In genomic region chr9:5947912-5948311, GRCh38 we compare ENCODE assay signal across 15 cellular contexts. TPM values are rescaled to one million over a fixed set of nuclear protein-coding genes. Genes with fewer than 3 reads are reported as not detected.
DNase-seq lines count a peak whose midpoint lies in the region; ATAC-seq, FAIRE-seq and TF ChIP-seq lines count a peak whose summit lies in the region.
"Had no signal": no experiment of that assay in that cellular context is flagged by ENCODE, and none has a peak within 500 bp of the region (broad histone marks: within the 10 kb centered on the region; RNA-seq: fewer than 3 reads in every experiment).

No MANE protein-coding gene starts in this region.

- H4K20me1 ChIP-seq in Loucy (ENCODE audit: insufficient read depth, low read length, poor library complexity, severe bottlenecking), result peaks cover 21% of the 10 kb centered on the region

- ATAC-seq in activated T-helper 17 cell treated with anti-CD3 and anti-CD28 coated beads, Interleukin-2, amount 50 U/mL, for 72 hours (replicated peaks), result peak; percentile 52
- ATAC-seq in pancreas (peak; percentile 51 to 67 (median 58)), HG02884 (IDR thresholded peaks at IDR 0.05; ENCODE audit: unreplicated experiment) (no peak), GM21576 (IDR thresholded peaks at IDR 0.05; ENCODE audit: unreplicated experiment) (no peak), GM18870 (IDR thresholded peaks at IDR 0.05; ENCODE audit: unreplicated experiment) (no peak)
- ATAC-seq: naive thymus-derived CD8-positive, alpha-beta T cell had no signal

- H3K4me3 Mint-ChIP-seq in activated T-helper 17 cell treated with anti-CD3 and anti-CD28 coated beads, Interleukin-2, amount 50 U/mL, for 72 hours, result no peak overlapping the region
- H3K4me3 Mint-ChIP-seq: activated CD4-positive, alpha-beta T cell treated with anti-CD3 and anti-CD28 coated beads, Interleukin-2, amount 10 ng/mL, durations not matched to agents 7 days and 5 days had no signal

- intact Hi-C loops in pancreas (cut with DNase I), result no loop called here

- no peak for FAIRE-seq in pancreas (lab: Jason Lieb, UNC)
- FAIRE-seq: bronchial epithelial cell had no signal

- H3K9ac ChIP-seq in Loucy (ENCODE audit: low read depth, low read length, poor library complexity, severe bottlenecking), result no peak overlapping the region

- no peaks in the 10 kb centered on the region for H3K79me2 ChIP-seq in Loucy (ENCODE audit: insufficient read depth, low read length)

- TF ChIP-seq CTCF in Loucy (conservative IDR thresholded peaks at IDR 0.05; ENCODE audit: low read length), result no peak
- TF ChIP-seq CTCF in pancreas (IDR thresholded peaks at IDR 0.05), result no peak

- H3K4me1 ChIP-seq in Loucy (ENCODE audit: insufficient read depth, low read length, poor library complexity, severe bottlenecking) (peaks cover 11% of the 10 kb centered on the region), pancreas (peaks cover 0 to 9% (median 6%) of the 10 kb centered on the region in 3 donors)

- peaks cover 5% of the 10 kb centered on the region for H3K36me3 Mint-ChIP-seq in activated T-helper 17 cell treated with anti-CD3 and anti-CD28 coated beads, Interleukin-2, amount 50 U/mL, for 72 hours (ENCODE audit: low read depth)

- H3F3A ChIP-seq in Loucy (ENCODE audit: low read depth), result no peaks in the 10 kb centered on the region

- no peaks in the 10 kb centered on the region for H3K9me2 ChIP-seq in Loucy (replicated peaks; ENCODE audit: low read depth, low read length)

- no peaks in the 10 kb centered on the region for H3K9me3 ChIP-seq in Loucy (ENCODE audit: insufficient read depth, low read depth, low read length)
- no peaks in the 10 kb centered on the region for H3K9me3 ChIP-seq in pancreas

- H3K9me3 Mint-ChIP-seq in activated T-helper 17 cell treated with anti-CD3 and anti-CD28 coated beads, Interleukin-2, amount 50 U/mL, for 72 hours, result no peaks in the 10 kb centered on the region
- H3K9me3 Mint-ChIP-seq: activated CD4-positive, alpha-beta T cell treated with anti-CD3 and anti-CD28 coated beads, Interleukin-2, amount 10 ng/mL, durations not matched to agents 7 days and 5 days; naive thymus-derived CD8-positive, alpha-beta T cell had no signal

- no peak overlapping the region for H3K27ac Mint-ChIP-seq in activated T-helper 17 cell treated with anti-CD3 and anti-CD28 coated beads, Interleukin-2, amount 50 U/mL, for 72 hours
- H3K27ac Mint-ChIP-seq: activated CD4-positive, alpha-beta T cell treated with anti-CD3 and anti-CD28 coated beads, Interleukin-2, amount 10 ng/mL, durations not matched to agents 7 days and 5 days had no signal

- DNase-seq in NCI-H510A treated with DMSO at 0.1 percent for 48 hours (lab: John Stamatoyannopoulos, UW) (peak; percentile 69), NCI-H510A (lab: John Stamatoyannopoulos, UW) (no peak), pancreas (no peak)
- DNase-seq: activated CD4-positive, alpha-beta T cell treated with anti-CD3 and anti-CD28 coated beads, Interleukin-2, amount 10 ng/mL, durations not matched to agents 7 days and 5 days; GOT3; naive thymus-derived CD8-positive, alpha-beta T cell; stimulated activated CD4-positive, alpha-beta T cell treated with anti-CD3 and anti-CD28 coated beads, Interleukin-4, amount 100 ng/mL, for 1 hour had no signal

- no peaks in the 10 kb centered on the region for H3K27me3 Mint-ChIP-seq in activated T-helper 17 cell treated with anti-CD3 and anti-CD28 coated beads, Interleukin-2, amount 50 U/mL, for 72 hours
- H3K27me3 Mint-ChIP-seq: activated CD4-positive, alpha-beta T cell treated with anti-CD3 and anti-CD28 coated beads, Interleukin-2, amount 10 ng/mL, durations not matched to agents 7 days and 5 days; naive thymus-derived CD8-positive, alpha-beta T cell had no signal

- 13 to 24% methylated on average over 2 of the region's 2 CpGs for WGBS in pancreas, 2 donors

- H3K36me3 ChIP-seq in Loucy (ENCODE audit: insufficient read depth, low read length), result no peaks in the 10 kb centered on the region
- H3K36me3 ChIP-seq in pancreas, result no peaks in the 10 kb centered on the region

- no peak overlapping the region for H3K27ac ChIP-seq in pancreas

- peak overlapping the region; percentile 43 for H3K4me2 ChIP-seq in Loucy (ENCODE audit: low read depth, low read length, poor library complexity, severe bottlenecking)

- H3K4me3 ChIP-seq in Loucy (ENCODE audit: low read length, poor library complexity, severe bottlenecking), result peak overlapping the region; percentile 37
- no peak overlapping the region for H3K4me3 ChIP-seq in pancreas

- peaks cover 4% of the 10 kb centered on the region for H3K4me1 Mint-ChIP-seq in activated T-helper 17 cell treated with anti-CD3 and anti-CD28 coated beads, Interleukin-2, amount 50 U/mL, for 72 hours

- no peak overlapping the region for H2AFZ ChIP-seq in Loucy (ENCODE audit: low read length)

- H3K27me3 ChIP-seq in Loucy (ENCODE audit: insufficient read depth, low read length, poor library complexity, severe bottlenecking) (no peaks in the 10 kb centered on the region), pancreas (no peaks in the 10 kb centered on the region)

RNA-seq across cellular contexts. Expression of gene MLANA, which starts 57.2 kb away (rescaled TPM):
- total RNA-seq in activated T-helper 17 cell treated with anti-CD3 and anti-CD28 coated beads, Interleukin-2, amount 50 U/mL, for 72 hours, result not detected
- not detected for total RNA-seq in pancreas
- polyA plus RNA-seq in pancreas, result not detected
- total RNA-seq: activated CD4-positive, alpha-beta T cell treated with anti-CD3 and anti-CD28 coated beads, Interleukin-2, amount 10 ng/mL, durations not matched to agents 7 days and 5 days; bronchial epithelial cell; glomerular endothelial cell; naive thymus-derived CD8-positive, alpha-beta T cell; urinary bladder had no signal
- polyA plus RNA-seq: urinary bladder had no signal

Comparison
In these comparisons a context has a peak if more than half of its experiments do, and no peak if none do; other contexts are left out.
1. ATAC-seq: peak in activated T-helper 17 cell treated with anti-CD3 and anti-CD28 coated beads, Interleukin-2, amount 50 U/mL, for 72 hours (single experiment) and pancreas (4 of 4); none in HG02884 (single experiment), GM21576 (single experiment) and GM18870 (single experiment).